ENCODE assay signal across 1 cellular context in the genomic region with DNA sequence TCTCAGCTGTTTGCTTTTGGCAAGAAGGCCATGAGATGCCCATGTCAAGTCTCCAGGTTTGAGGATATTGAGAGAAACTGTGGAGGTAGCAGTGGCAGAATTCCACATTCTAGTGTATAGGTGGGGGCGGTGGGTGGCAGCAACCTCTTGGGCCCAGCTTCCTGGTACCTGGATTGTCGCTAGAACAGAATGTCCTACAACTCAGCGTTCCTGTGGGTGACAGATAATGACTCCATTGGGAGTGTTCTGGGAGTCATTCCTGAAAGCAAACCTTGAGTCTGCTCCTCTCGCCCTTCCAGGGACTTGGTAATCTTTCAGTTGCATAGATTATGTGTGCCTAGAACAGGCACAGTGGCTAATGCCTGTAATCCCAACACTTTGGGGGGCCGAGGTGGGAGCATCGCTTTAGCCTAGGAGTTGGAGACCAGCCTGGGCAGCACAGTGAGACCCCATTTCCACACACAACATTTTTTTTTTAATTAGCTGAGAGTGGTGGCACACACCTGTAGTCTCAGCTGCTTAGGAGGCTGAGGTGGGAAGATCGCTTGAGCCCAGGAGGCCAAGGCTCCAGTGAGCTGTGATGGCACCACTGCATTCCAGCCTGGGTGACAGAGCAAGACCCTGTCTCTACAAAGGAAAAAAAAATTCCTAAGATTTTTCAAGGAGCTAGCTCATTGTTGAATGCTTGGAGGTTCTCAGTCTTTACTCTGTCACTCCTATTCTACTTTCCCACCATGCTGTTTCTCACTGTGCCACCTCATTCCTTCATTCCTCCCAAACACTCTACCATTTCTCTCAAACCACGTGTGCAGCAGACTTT.
TF ChIP-seq lines count a peak whose summit lies in the region.

No MANE protein-coding gene starts in this region.

TF ChIP-seq in H1, 55 proteins besides CTCF, POLR2A, EP300 and RAD21:
- peak; percentile 59; the same call in 1 of the 2 replicates for TF ChIP-seq KDM1A (IDR thresholded peaks at IDR 0.05; ENCODE audit: borderline replicate concordance, low read length)
- TF ChIP-seq TEAD4 (IDR thresholded peaks at IDR 0.05; ENCODE audit: low read depth, low read length) = 0 out of 2 replicates have a peak, but pooled peaks have one; percentile 10
- no peak for TF ChIP-seq SP2 (IDR thresholded peaks at IDR 0.05; ENCODE audit: low read length)
- TF ChIP-seq TAF1 (IDR thresholded peaks at IDR 0.05; ENCODE audit: low read depth, low read length) = no peak
- TF ChIP-seq, protein P1, sequence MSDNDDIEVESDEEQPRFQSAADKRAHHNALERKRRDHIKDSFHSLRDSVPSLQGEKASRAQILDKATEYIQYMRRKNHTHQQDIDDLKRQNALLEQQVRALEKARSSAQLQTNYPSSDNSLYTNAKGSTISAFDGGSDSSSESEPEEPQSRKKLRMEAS (IDR thresholded peaks at IDR 0.05) = no peak
